Comparison of ENCODE assay signal across 25 cellular contexts in genomic region chr19:39206122-39206521, GRCh38. TPM values are rescaled to one million over a fixed set of nuclear protein-coding genes. Genes with fewer than 3 reads are reported as not detected.
A peak's percentile ranks its signal among the peaks of the same experiment; 100 is the strongest.
DNase-seq lines count a peak whose midpoint lies in the region; ATAC-seq, FAIRE-seq and TF ChIP-seq lines count a peak whose summit lies in the region.
"Had no signal": no experiment of that assay in that cellular context is flagged by ENCODE, and none has a peak within 500 bp of the region (broad histone marks: within the 10 kb centered on the region; RNA-seq: fewer than 3 reads in every experiment).

No MANE protein-coding gene starts in this region.

- CTCF ChIA-PET in A549 (lab: Yijun Ruan, JAX) (interaction anchor here (0.9 to 7.0 kb wide), 9 partner anchors 8 to 154 kb away, joined by 3 to 44 read pairs (median 3); partner anchors contain the start of gene NCCRP1), K562 (lab: Yijun Ruan, JAX; ENCODE audit: low intra/inter-chr PET ratio) (no interaction called here)

- no TSS peak for BruUV-seq in K562 (replicated peaks; lab: Mats Ljungman, UMichigan)

- no peaks in the 10 kb centered on the region for H3K36me3 ChIP-seq in K562 (ENCODE audit: control insufficient read depth, insufficient read depth, low read length)
- H3K36me3 ChIP-seq: BE2C; BLaER1 treated with 17β-estradiol and CSF1 and Interleukin-3, amounts not matched to agents 10 nM and 100 nM had no signal

- TF ChIP-seq RAD21 in A549 (conservative IDR thresholded peaks at IDR 0.05 in 1 of 2, IDR thresholded peaks at IDR 0.05 in 1 of 2) (no peak), K562 (CRISPR knock-in tag; conservative IDR thresholded peaks at IDR 0.05 in 1 of 2, IDR thresholded peaks at IDR 0.05 in 1 of 2) (no peak)

- ATAC-seq in A549: no peak
- no peak for ATAC-seq in K562
- ATAC-seq in GM18517 (IDR thresholded peaks at IDR 0.05; ENCODE audit: unreplicated experiment): no peak
- ATAC-seq: GM23338, HCT116 had no signal

- H3K4me2 ChIP-seq in A549 (no peak overlapping the region), K562 (ENCODE audit: insufficient read depth, low read length) (no peak overlapping the region)
- H3K4me2 ChIP-seq: BLaER1 treated with 17β-estradiol and CSF1 and Interleukin-3, amounts not matched to agents 10 nM and 100 nM; GM23338 had no signal

- POLR2A ChIA-PET in A549 (lab: Yijun Ruan, JAX) (no interaction called here), K562 (lab: Yijun Ruan, JAX) (interaction anchor here (0.5 to 1.3 kb wide), 3 partner anchors 11 to 105 kb away, joined by 3 to 5 read pairs (median 3); no protein-coding TSS in a partner anchor)

- H3K9me3 ChIP-seq in A549 (no peaks in the 10 kb centered on the region), K562 (replicated peaks; ENCODE audit: control insufficient read depth, insufficient read depth, low read depth, low read length) (no peaks in the 10 kb centered on the region)
- H3K9me3 ChIP-seq: BE2C; BLaER1 treated with 17β-estradiol and CSF1 and Interleukin-3, amounts not matched to agents 10 nM and 100 nM had no signal

- 80% methylated on average over 6 of the region's 6 CpGs for WGBS in A549 (ENCODE audit: missing lambda C conversion rate)
- WGBS in K562 (ENCODE audit: insufficient coverage, low coverage, missing lambda C conversion rate): 75% methylated on average over 5 of the region's 6 CpGs

- FAIRE-seq in A549 (lab: Jason Lieb, UNC): peak; percentile 13
- FAIRE-seq in K562 (lab: Jason Lieb, UNC): no peak
- FAIRE-seq: A204.1, G401.6, GM12892, GM19239 had no signal

- in situ Hi-C loops in K562 (cut with MboI): no loop called here

- H3K27ac ChIP-seq in A549 (no peak overlapping the region), K562 (ENCODE audit: extremely low read depth, low read depth, low read length) (no peak overlapping the region)
- H3K27ac ChIP-seq: BLaER1 treated with 17β-estradiol and CSF1 and Interleukin-3, amounts not matched to agents 10 nM and 100 nM had no signal

- peaks cover 6% of the 10 kb centered on the region; the same call in 1 of the 3 replicates for H3K4me1 ChIP-seq in A549
- H3K4me1 ChIP-seq in K562 (replicated peaks in 1 of 2; ENCODE audit: control insufficient read depth in 2 of 2, insufficient read depth in 2 of 2, low read length in 2 of 2): peaks cover 24 to 39% of the 10 kb centered on the region in 2 experiments
- H3K4me1 ChIP-seq: BE2C had no signal

- H3K4me3 ChIP-seq in A549 (no peak overlapping the region), K562 (no peak overlapping the region)
- H3K4me3 ChIP-seq: BLaER1 treated with 17β-estradiol and CSF1 and Interleukin-3, amounts not matched to agents 10 nM and 100 nM; GM23338 had no signal

- DNase-seq in 8988T (peak; percentile 45), A549 (ENCODE audit: low read depth in 1 of 2, low spot score in 1 of 2) (no peak), K562 (ENCODE audit: extremely low read depth in 1 of 4, low spot score in 3 of 4) (no peak), NCI-H2196 treated with DMSO at 0.1 percent for 48 hours (lab: John Stamatoyannopoulos, UW; ENCODE audit: unreplicated experiment) (no peak), NCI-H345 (lab: John Stamatoyannopoulos, UW) (no peak)
- DNase-seq: ACHN; AML-193; BE2C; Calu3; CD4-positive, alpha-beta T cell; COR-L47; DMS153; DND-41; H9; HFFc6 had no signal

- TF ChIP-seq CTCF in A549 (IDR thresholded peaks at IDR 0.05) (no peak), K562 (IDR thresholded peaks at IDR 0.05 in 2 of 3, conservative IDR thresholded peaks at IDR 0.05 in 1 of 3; ENCODE audit: insufficient read depth in 2 of 3, low read depth in 1 of 3, low read length in 3 of 3) (no peak)

- H4K20me1 ChIP-seq in K562 (replicated peaks; ENCODE audit: control insufficient read depth, insufficient read depth, low read length): no peaks in the 10 kb centered on the region; the same call in 1 of the 2 replicates
- H4K20me1 ChIP-seq: BLaER1 treated with 17β-estradiol and CSF1 and Interleukin-3, amounts not matched to agents 10 nM and 100 nM had no signal

- no peaks in the 10 kb centered on the region for H3K9me1 ChIP-seq in K562 (ENCODE audit: control insufficient read depth, insufficient read depth, low read length)

- H2AFZ ChIP-seq in K562 (ENCODE audit: low read depth, low read length): no peak overlapping the region
- H2AFZ ChIP-seq: GM23338 had no signal

- intact Hi-C loops in K562 (cut with micrococcal nuclease): loop anchor here (5.0 kb wide), 1 partner anchor 84 kb away; no protein-coding TSS in a partner anchor

- TF ChIP-seq EP300 in A549 (IDR thresholded peaks at IDR 0.05) (no peak), K562 (IDR thresholded peaks at IDR 0.05; ENCODE audit: low read length) (no peak)

- H3K9ac ChIP-seq in K562 (ENCODE audit: insufficient read depth in 1 of 2, low read depth in 2 of 2, low read length in 2 of 2): no peak overlapping the region
- H3K9ac ChIP-seq: BLaER1 treated with 17β-estradiol and CSF1 and Interleukin-3, amounts not matched to agents 10 nM and 100 nM had no signal

- no peaks in the 10 kb centered on the region for H3K27me3 ChIP-seq in K562 (ENCODE audit: control insufficient read depth in 2 of 2, insufficient read depth in 2 of 2, low read length in 2 of 2)

- no peaks in the 10 kb centered on the region for H3K79me2 ChIP-seq in K562 (ENCODE audit: control insufficient read depth, insufficient read depth, low read length)

- TF ChIP-seq POLR2A in A549 (IDR thresholded peaks at IDR 0.05; ENCODE audit: low read length) (no peak), K562 (conservative IDR thresholded peaks at IDR 0.05) (no peak)

RNA-seq across cellular contexts. Expression of gene SYCN, which starts 2.1 kb away (rescaled TPM):
- polyA plus RNA-seq in A549 (2011; rRNA removed) (not detected in 2 replicates), A549 (2017; fragmentation: RNase III; extraction: RNeasy Plus Mini Kit Qiagen cat#74134 plus additional on column Dnase treatment) (not detected in 3 replicates), K562 (2011; rRNA removed) (not detected in 2 replicates), K562 (2014; fragmentation: Illumina TruSeq; extraction: Trizol) (not detected in 2 replicates), K562 (2014; fragmentation: Nextera tagmentation; extraction: Ambion mirVana) (not detected), K562 (2014; rRNA removed) (not detected in 2 replicates)
- polyA plus RNA-seq in A549 (2012; cell fraction: cytosol; rRNA removed): not detected in 2 replicates
- 0.16 TPM in 1 of 2 replicates, not detected in the other for polyA plus RNA-seq in A549 (2012; cell fraction: nucleus; rRNA removed)
- polyA minus RNA-seq in A549 (2011; rRNA and poly(A)+ RNA removed): not detected in 2 replicates
- total RNA-seq in K562 (2011; cell fraction: chromatin; rRNA removed; ENCODE audit: low replicate concordance): not detected in 2 replicates
- not detected in 2 replicates for total RNA-seq in K562 (2011; cell fraction: nucleolus; rRNA removed)
- total RNA-seq in K562 (2011; cell fraction: nucleoplasm; rRNA removed): not detected in 2 replicates
- total RNA-seq in K562 (2014; rRNA removed) (not detected in 2 replicates), K562 (2014; rRNA removed; fragmentation: Illumina TruSeq; extraction: Trizol) (not detected in 2 replicates), K562 (2015; rRNA removed; fragmentation: Illumina TruSeq; extraction: Trizol) (not detected in 2 replicates), K562 (2021) (0.36 TPM in 1 of 2 replicates, not detected in the other)
- 0.13 TPM in 1 of 2 replicates, not detected in the other for polyA plus RNA-seq in K562 (2011; cell fraction: cytosol; rRNA removed)
- polyA plus RNA-seq in K562 (2011; cell fraction: nucleus; rRNA removed): not detected in 2 replicates
- 0.21 TPM in 1 of 2 replicates, not detected in the other for polyA plus RNA-seq in K562 (2012)
- not detected in 2 replicates for polyA minus RNA-seq in K562 (2011; rRNA and poly(A)+ RNA removed)
- not detected in 2 replicates for polyA minus RNA-seq in K562 (2011; cell fraction: cytosol; rRNA and poly(A)+ RNA removed)
- polyA minus RNA-seq in K562 (2011; cell fraction: nucleus; rRNA and poly(A)+ RNA removed): not detected in 2 replicates
- total RNA-seq: Calu3; CD4-positive, alpha-beta T cell; GM23338; H4; H9; HFFc6 had no signal
- polyA plus RNA-seq: CD14-positive monocyte, GM23338 had no signal

RNA-seq across cellular contexts. Expression of gene NCCRP1, which starts 9.4 kb away (rescaled TPM):
- 0.90 and 1.1 TPM in 2 replicates for polyA plus RNA-seq in A549 (2011; rRNA removed)
- polyA plus RNA-seq in A549 (2012; cell fraction: cytosol; rRNA removed): 1.1 and 1.5 TPM in 2 replicates
- 1.8 and 2.4 TPM in 2 replicates for polyA plus RNA-seq in A549 (2012; cell fraction: nucleus; rRNA removed)
- 0.71 to 1.1 TPM (median 0.99 TPM) in 3 replicates for polyA plus RNA-seq in A549 (2017; fragmentation: RNase III; extraction: RNeasy Plus Mini Kit Qiagen cat#74134 plus additional on column Dnase treatment)
- polyA minus RNA-seq in A549 (2011; rRNA and poly(A)+ RNA removed): 0.44 and 0.54 TPM in 2 replicates
- not detected in 2 replicates for total RNA-seq in K562 (2011; cell fraction: chromatin; rRNA removed; ENCODE audit: low replicate concordance)
- not detected in 2 replicates for total RNA-seq in K562 (2011; cell fraction: nucleolus; rRNA removed)
- not detected in 2 replicates for total RNA-seq in K562 (2011; cell fraction: nucleoplasm; rRNA removed)
- total RNA-seq in K562 (2014; rRNA removed): not detected in 2 replicates
- not detected in 2 replicates for total RNA-seq in K562 (2014; rRNA removed; fragmentation: Illumina TruSeq; extraction: Trizol)
- not detected in 2 replicates for total RNA-seq in K562 (2015; rRNA removed; fragmentation: Illumina TruSeq; extraction: Trizol)
- 0.11 TPM in 1 of 2 replicates, not detected in the other for total RNA-seq in K562 (2021)
- polyA plus RNA-seq in K562 (2011; rRNA removed): 0.08 TPM in 1 of 2 replicates, not detected in the other
- polyA plus RNA-seq in K562 (2011; cell fraction: cytosol; rRNA removed): 0.06 and 0.07 TPM in 2 replicates
- polyA plus RNA-seq in K562 (2011; cell fraction: nucleus; rRNA removed): not detected in 2 replicates
- polyA plus RNA-seq in K562 (2012): 0.07 TPM in 1 of 2 replicates, not detected in the other
- polyA plus RNA-seq in K562 (2014; fragmentation: Illumina TruSeq; extraction: Trizol): not detected in 2 replicates
- polyA plus RNA-seq in K562 (2014; fragmentation: Nextera tagmentation; extraction: Ambion mirVana): not detected
- 0.05 and 0.34 TPM in 2 replicates for polyA plus RNA-seq in K562 (2014; rRNA removed)
- not detected in 2 replicates for polyA minus RNA-seq in K562 (2011; rRNA and poly(A)+ RNA removed)
- polyA minus RNA-seq in K562 (2011; cell fraction: cytosol; rRNA and poly(A)+ RNA removed): not detected in 2 replicates
- not detected in 2 replicates for polyA minus RNA-seq in K562 (2011; cell fraction: nucleus; rRNA and poly(A)+ RNA removed)
- total RNA-seq: CD4-positive, alpha-beta T cell; H4; HFFc6 had no signal
- polyA plus RNA-seq: CD14-positive monocyte had no signal

RNA-seq across cellular contexts. Expression of gene IFNL3, which starts 38.7 kb away (rescaled TPM):
- polyA plus RNA-seq in A549 (2011; rRNA removed) (not detected in 2 replicates), A549 (2017; fragmentation: RNase III; extraction: RNeasy Plus Mini Kit Qiagen cat#74134 plus additional on column Dnase treatment) (not detected in 3 replicates), K562 (2011; rRNA removed) (not detected in 2 replicates), K562 (2014; fragmentation: Illumina TruSeq; extraction: Trizol) (not detected in 2 replicates), K562 (2014; fragmentation: Nextera tagmentation; extraction: Ambion mirVana) (not detected), K562 (2014; rRNA removed) (not detected in 2 replicates)
- not detected in 2 replicates for polyA plus RNA-seq in A549 (2012; cell fraction: cytosol; rRNA removed)
- not detected in 2 replicates for polyA plus RNA-seq in A549 (2012; cell fraction: nucleus; rRNA removed)
- polyA minus RNA-seq in A549 (2011; rRNA and poly(A)+ RNA removed): not detected in 2 replicates
- total RNA-seq in K562 (2011; cell fraction: chromatin; rRNA removed; ENCODE audit: low replicate concordance): not detected in 2 replicates
- total RNA-seq in K562 (2011; cell fraction: nucleolus; rRNA removed): not detected in 2 replicates
- not detected in 2 replicates for total RNA-seq in K562 (2011; cell fraction: nucleoplasm; rRNA removed)
- total RNA-seq in K562 (2014; rRNA removed) (not detected in 2 replicates), K562 (2014; rRNA removed; fragmentation: Illumina TruSeq; extraction: Trizol) (not detected in 2 replicates), K562 (2015; rRNA removed; fragmentation: Illumina TruSeq; extraction: Trizol) (not detected in 2 replicates), K562 (2021) (not detected in 2 replicates)
- not detected in 2 replicates for polyA plus RNA-seq in K562 (2011; cell fraction: cytosol; rRNA removed)
- polyA plus RNA-seq in K562 (2011; cell fraction: nucleus; rRNA removed): not detected in 2 replicates
- polyA plus RNA-seq in K562 (2012): not detected in 2 replicates
- polyA minus RNA-seq in K562 (2011; rRNA and poly(A)+ RNA removed): not detected in 2 replicates
- polyA minus RNA-seq in K562 (2011; cell fraction: cytosol; rRNA and poly(A)+ RNA removed): not detected in 2 replicates
- not detected in 2 replicates for polyA minus RNA-seq in K562 (2011; cell fraction: nucleus; rRNA and poly(A)+ RNA removed)
- total RNA-seq: Calu3; CD4-positive, alpha-beta T cell; GM23338; H4; H9; HFFc6 had no signal
- polyA plus RNA-seq: CD14-positive monocyte, GM23338 had no signal

RNA-seq across cellular contexts. Expression of gene IFNL4, which starts 42.5 kb away (rescaled TPM):
- polyA plus RNA-seq in A549 (2011; rRNA removed): not detected in 2 replicates
- polyA plus RNA-seq in A549 (2012; cell fraction: cytosol; rRNA removed): not detected in 2 replicates
- not detected in 2 replicates for polyA plus RNA-seq in A549 (2012; cell fraction: nucleus; rRNA removed)
- polyA plus RNA-seq in A549 (2017; fragmentation: RNase III; extraction: RNeasy Plus Mini Kit Qiagen cat#74134 plus additional on column Dnase treatment): not detected in 3 replicates
- not detected in 2 replicates for polyA minus RNA-seq in A549 (2011; rRNA and poly(A)+ RNA removed)
- not detected in 2 replicates for total RNA-seq in K562 (2011; cell fraction: chromatin; rRNA removed; ENCODE audit: low replicate concordance)
- not detected in 2 replicates for total RNA-seq in K562 (2011; cell fraction: nucleolus; rRNA removed)
- total RNA-seq in K562 (2011; cell fraction: nucleoplasm; rRNA removed): not detected in 2 replicates
- total RNA-seq in K562 (2014; rRNA removed): not detected in 2 replicates
- not detected in 2 replicates for total RNA-seq in K562 (2014; rRNA removed; fragmentation: Illumina TruSeq; extraction: Trizol)
- total RNA-seq in K562 (2015; rRNA removed; fragmentation: Illumina TruSeq; extraction: Trizol): not detected in 2 replicates
- total RNA-seq in K562 (2021): not detected in 2 replicates
- polyA plus RNA-seq in K562 (2011; rRNA removed): not detected in 2 replicates
- polyA plus RNA-seq in K562 (2011; cell fraction: cytosol; rRNA removed): not detected in 2 replicates
- not detected in 2 replicates for polyA plus RNA-seq in K562 (2011; cell fraction: nucleus; rRNA removed)
- not detected in 2 replicates for polyA plus RNA-seq in K562 (2012)
- polyA plus RNA-seq in K562 (2014; fragmentation: Illumina TruSeq; extraction: Trizol): not detected in 2 replicates
- polyA plus RNA-seq in K562 (2014; fragmentation: Nextera tagmentation; extraction: Ambion mirVana): not detected
- not detected in 2 replicates for polyA plus RNA-seq in K562 (2014; rRNA removed)
- not detected in 2 replicates for polyA minus RNA-seq in K562 (2011; rRNA and poly(A)+ RNA removed)
- not detected in 2 replicates for polyA minus RNA-seq in K562 (2011; cell fraction: cytosol; rRNA and poly(A)+ RNA removed)
- polyA minus RNA-seq in K562 (2011; cell fraction: nucleus; rRNA and poly(A)+ RNA removed): not detected in 2 replicates
- total RNA-seq: Calu3; CD4-positive, alpha-beta T cell; GM23338; H4; H9; HFFc6 had no signal
- polyA plus RNA-seq: CD14-positive monocyte, GM23338 had no signal
